27 cellular contexts compared by ENCODE assay signal in the genomic region with DNA sequence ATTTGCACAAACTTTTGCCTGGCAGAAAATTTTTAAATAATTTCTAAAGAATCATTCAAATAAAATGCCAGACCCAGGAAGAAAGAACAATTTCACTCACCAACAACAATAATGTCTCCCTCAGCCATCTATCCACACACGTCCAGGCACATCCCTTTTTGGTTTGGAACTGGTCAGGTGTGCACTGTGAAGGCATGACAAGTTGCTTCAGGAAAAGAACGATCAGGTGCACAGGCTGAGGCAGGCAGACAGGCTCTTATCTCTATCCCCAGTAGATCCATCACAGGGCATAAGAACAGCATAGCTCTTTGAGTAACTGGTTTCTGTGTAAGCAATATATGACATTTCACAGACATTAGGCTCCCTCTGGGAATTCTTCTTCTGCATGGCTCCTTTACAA.
"Had no signal": no experiment of that assay in that cellular context is flagged by ENCODE, and none has a peak within 500 bp of the region (broad histone marks: within the 10 kb centered on the region; RNA-seq: fewer than 3 reads in every experiment).

No MANE protein-coding gene starts in this region.

- DNase-seq: activated B cell treated with CpG ODN at 0.5 μM for 24 hours; activated CD4-positive, alpha-beta memory T cell treated with anti-CD3 and anti-CD28 coated beads for 36 hours; activated CD4-positive, alpha-beta T cell treated with anti-CD3 and anti-CD28 coated beads, Interleukin-2, amount 10 ng/mL, durations not matched to agents 7 days and 5 days; activated CD8-positive, alpha-beta memory T cell treated with anti-CD3 and anti-CD28 coated beads for 24 hours; activated gamma-delta T cell; activated naive CD4-positive, alpha-beta T cell treated with anti-CD3 and anti-CD28 coated beads for 36 hours; activated T-cell treated with anti-CD3 and anti-CD28 coated beads, Interleukin-2, amount 50 U/mL, for 4 hours; amygdala; cerebellar nuclear complex; MG63; MV-4-11; NCI-H1092 treated with DMSO at 0.1 percent for 48 hours; NCI-H1436; NCI-H187; NCI-H2081; NCI-H510A treated with DMSO at 0.1 percent for 48 hours; RPMI8226; T-cell; T-helper 2 cell; T1000 had no signal

- H3K4me3 Mint-ChIP-seq: activated B cell treated with CpG ODN at 0.5 μM for 24 hours; activated CD4-positive, alpha-beta memory T cell treated with anti-CD3 and anti-CD28 coated beads for 36 hours; activated CD4-positive, alpha-beta T cell treated with anti-CD3 and anti-CD28 coated beads, Interleukin-2, amount 10 ng/mL, durations not matched to agents 7 days and 5 days; activated naive CD4-positive, alpha-beta T cell treated with anti-CD3 and anti-CD28 coated beads for 36 hours; activated naive CD8-positive, alpha-beta T cell; activated T-cell treated with anti-CD3 and anti-CD28 coated beads, Interleukin-2, amount 50 U/mL, for 4 hours; brain; T-cell had no signal

- H3K9me3 Mint-ChIP-seq: activated B cell treated with CpG ODN at 0.5 μM for 24 hours; activated CD4-positive, alpha-beta memory T cell treated with anti-CD3 and anti-CD28 coated beads for 36 hours; activated CD4-positive, alpha-beta T cell treated with anti-CD3 and anti-CD28 coated beads, Interleukin-2, amount 10 ng/mL, durations not matched to agents 7 days and 5 days; activated naive CD4-positive, alpha-beta T cell treated with anti-CD3 and anti-CD28 coated beads for 36 hours; activated T-cell treated with anti-CD3 and anti-CD28 coated beads, Interleukin-2, amount 50 U/mL, for 4 hours; T-cell had no signal

- H3K27me3 Mint-ChIP-seq: activated B cell treated with CpG ODN at 0.5 μM for 24 hours; activated CD4-positive, alpha-beta memory T cell treated with anti-CD3 and anti-CD28 coated beads for 36 hours; activated CD4-positive, alpha-beta T cell treated with anti-CD3 and anti-CD28 coated beads, Interleukin-2, amount 10 ng/mL, durations not matched to agents 7 days and 5 days; activated naive CD8-positive, alpha-beta T cell; T-cell had no signal

- H3K9me3 ChIP-seq: MG63 had no signal

- ATAC-seq: activated T-cell treated with anti-CD3 and anti-CD28 coated beads, Interleukin-2, amount 50 U/mL, for 4 hours; Panc1; Right ventricle myocardium inferior; T-cell had no signal

- H3K36me3 ChIP-seq: MG63 had no signal

- H3K27ac Mint-ChIP-seq: activated CD4-positive, alpha-beta memory T cell treated with anti-CD3 and anti-CD28 coated beads for 36 hours; activated CD4-positive, alpha-beta T cell treated with anti-CD3 and anti-CD28 coated beads, Interleukin-2, amount 10 ng/mL, durations not matched to agents 7 days and 5 days; activated naive CD4-positive, alpha-beta T cell treated with anti-CD3 and anti-CD28 coated beads for 36 hours; activated naive CD8-positive, alpha-beta T cell; brain; T-cell had no signal

- H3K36me3 Mint-ChIP-seq: activated CD4-positive, alpha-beta memory T cell treated with anti-CD3 and anti-CD28 coated beads for 36 hours; brain had no signal

- H3K4me3 ChIP-seq: MG63, SK-N-MC had no signal

- H3K27me3 ChIP-seq: MG63 had no signal

- FAIRE-seq: astrocyte, TTC549 had no signal

- H3K27ac ChIP-seq: SK-N-MC had no signal
